In genomic region chr6:92364948-92365386, GRCh38 we compare ENCODE assay signal across 1 cellular context.
TF ChIP-seq lines count a peak whose summit lies in the region.

No MANE protein-coding gene starts in this region.

TF ChIP-seq in HepG2, 621 proteins besides CTCF, POLR2A, EP300 and RAD21 (continued from another document and continues in another):
- no peak for TF ChIP-seq MNT (IDR thresholded peaks at IDR 0.05)
- TF ChIP-seq KLF16 (CRISPR knock-in tag; IDR thresholded peaks at IDR 0.05): 0 out of 4 replicates have a peak, but pooled peaks of 1 of the 2 experiments have one; percentile 52
- no peak for TF ChIP-seq NR0B2 (CRISPR knock-in tag; IDR thresholded peaks at IDR 0.05)
- TF ChIP-seq CHCHD3 (CRISPR knock-in tag; IDR thresholded peaks at IDR 0.05): no peak
- TF ChIP-seq MIXL1 (CRISPR knock-in tag; IDR thresholded peaks at IDR 0.05): peak; percentile 57
- no peak for TF ChIP-seq ADNP (CRISPR knock-in tag; IDR thresholded peaks at IDR 0.05)
- TF ChIP-seq ZEB1 (IDR thresholded peaks at IDR 0.05; ENCODE audit: insufficient replicate concordance, low read depth): peak; percentile 62
- no peak for TF ChIP-seq ZNF280B (CRISPR knock-in tag; IDR thresholded peaks at IDR 0.05; ENCODE audit: borderline replicate concordance)
- TF ChIP-seq SNAI1 (CRISPR knock-in tag; IDR thresholded peaks at IDR 0.05; ENCODE audit: borderline replicate concordance): no peak
- no peak for TF ChIP-seq ZNF180 (CRISPR knock-in tag; IDR thresholded peaks at IDR 0.05; ENCODE audit: borderline replicate concordance, low read depth)
- no peak for TF ChIP-seq ZNF326 (CRISPR knock-in tag; IDR thresholded peaks at IDR 0.05; ENCODE audit: borderline replicate concordance)
- TF ChIP-seq ZNF775 (CRISPR knock-in tag; IDR thresholded peaks at IDR 0.05; ENCODE audit: borderline replicate concordance): peak; percentile 76; the same call in 1 of the 2 replicates
- TF ChIP-seq MTF2 (CRISPR knock-in tag; IDR thresholded peaks at IDR 0.05; ENCODE audit: borderline replicate concordance): no peak
- TF ChIP-seq JUND (CRISPR knock-in tag; IDR thresholded peaks at IDR 0.05): 0 out of 2 replicates have a peak, but pooled peaks have one; percentile 35
- TF ChIP-seq RARA (CRISPR knock-in tag; IDR thresholded peaks at IDR 0.05): peak; percentile 67
- TF ChIP-seq HNRNPL (IDR thresholded peaks at IDR 0.05; ENCODE audit: low read depth, low read length): no peak
- TF ChIP-seq ZBTB25 (CRISPR knock-in tag; IDR thresholded peaks at IDR 0.05): no peak
- peak; percentile 60; the same call in 1 of the 2 replicates for TF ChIP-seq ESRRA (CRISPR knock-in tag; IDR thresholded peaks at IDR 0.05; ENCODE audit: low read depth)
- TF ChIP-seq ZNF569 (CRISPR knock-in tag; IDR thresholded peaks at IDR 0.05; ENCODE audit: borderline replicate concordance): no peak
- TF ChIP-seq ZNF691 (CRISPR knock-in tag; IDR thresholded peaks at IDR 0.05; ENCODE audit: borderline replicate concordance, low read depth): no peak
- no peak; the same call in 1 of the 2 replicates for TF ChIP-seq ZNF652 (CRISPR knock-in tag; IDR thresholded peaks at IDR 0.05; ENCODE audit: borderline replicate concordance, low read depth)
- peak; percentile 94 for TF ChIP-seq HOMEZ (CRISPR knock-in tag; IDR thresholded peaks at IDR 0.05; ENCODE audit: low read depth)
- no peak for TF ChIP-seq HINFP (CRISPR knock-in tag; IDR thresholded peaks at IDR 0.05; ENCODE audit: low read depth)
- TF ChIP-seq GTF3A (CRISPR knock-in tag; conservative IDR thresholded peaks at IDR 0.05): no peak
- TF ChIP-seq NCOA2 (CRISPR knock-in tag; IDR thresholded peaks at IDR 0.05): peak; percentile 91
- TF ChIP-seq ZNF672 (CRISPR knock-in tag; IDR thresholded peaks at IDR 0.05): no peak
- no peak for TF ChIP-seq ZNF484 (CRISPR knock-in tag; IDR thresholded peaks at IDR 0.05; ENCODE audit: borderline replicate concordance, low read depth)
- TF ChIP-seq EHMT2 (IDR thresholded peaks at IDR 0.05; ENCODE audit: borderline replicate concordance, low read depth, low read length): peak; percentile 77
- no peak for TF ChIP-seq ZNF766 (CRISPR knock-in tag; IDR thresholded peaks at IDR 0.05; ENCODE audit: borderline replicate concordance)
- TF ChIP-seq NBN (conservative IDR thresholded peaks at IDR 0.05): no peak
- no peak for TF ChIP-seq LRRFIP1 (CRISPR knock-in tag; conservative IDR thresholded peaks at IDR 0.05)
- TF ChIP-seq ZNF446 (CRISPR knock-in tag; IDR thresholded peaks at IDR 0.05): no peak
- TF ChIP-seq ZBED4 (CRISPR knock-in tag; IDR thresholded peaks at IDR 0.05; ENCODE audit: borderline replicate concordance): no peak
- TF ChIP-seq TP53 (CRISPR knock-in tag; conservative IDR thresholded peaks at IDR 0.05): no peak
- no peak for TF ChIP-seq SRSF1 (optimal IDR thresholded peaks at IDR 0.05; ENCODE audit: low read depth, low read length)
- no peak for TF ChIP-seq SIN3A (IDR thresholded peaks at IDR 0.05; ENCODE audit: borderline replicate concordance, low read depth, low read length)
- TF ChIP-seq ZBTB49 (CRISPR knock-in tag; IDR thresholded peaks at IDR 0.05; ENCODE audit: borderline replicate concordance): no peak
- no peak for TF ChIP-seq GABPA (IDR thresholded peaks at IDR 0.05; ENCODE audit: low read depth, low read length)
- TF ChIP-seq GABPA (CRISPR knock-in tag; IDR thresholded peaks at IDR 0.05; ENCODE audit: low read depth): peak; percentile 16; the same call in 1 of the 2 replicates
- no peak for TF ChIP-seq IKZF4 (CRISPR knock-in tag; IDR thresholded peaks at IDR 0.05; ENCODE audit: borderline replicate concordance, low read depth, not compliant biosample characterization)
- TF ChIP-seq SP5 (CRISPR knock-in tag; IDR thresholded peaks at IDR 0.05; ENCODE audit: borderline replicate concordance, low read depth): no peak
- TF ChIP-seq SP140L (CRISPR knock-in tag; IDR thresholded peaks at IDR 0.05; ENCODE audit: borderline replicate concordance): no peak
